ENCODE assay signal across 1 cellular context in the genomic region with DNA sequence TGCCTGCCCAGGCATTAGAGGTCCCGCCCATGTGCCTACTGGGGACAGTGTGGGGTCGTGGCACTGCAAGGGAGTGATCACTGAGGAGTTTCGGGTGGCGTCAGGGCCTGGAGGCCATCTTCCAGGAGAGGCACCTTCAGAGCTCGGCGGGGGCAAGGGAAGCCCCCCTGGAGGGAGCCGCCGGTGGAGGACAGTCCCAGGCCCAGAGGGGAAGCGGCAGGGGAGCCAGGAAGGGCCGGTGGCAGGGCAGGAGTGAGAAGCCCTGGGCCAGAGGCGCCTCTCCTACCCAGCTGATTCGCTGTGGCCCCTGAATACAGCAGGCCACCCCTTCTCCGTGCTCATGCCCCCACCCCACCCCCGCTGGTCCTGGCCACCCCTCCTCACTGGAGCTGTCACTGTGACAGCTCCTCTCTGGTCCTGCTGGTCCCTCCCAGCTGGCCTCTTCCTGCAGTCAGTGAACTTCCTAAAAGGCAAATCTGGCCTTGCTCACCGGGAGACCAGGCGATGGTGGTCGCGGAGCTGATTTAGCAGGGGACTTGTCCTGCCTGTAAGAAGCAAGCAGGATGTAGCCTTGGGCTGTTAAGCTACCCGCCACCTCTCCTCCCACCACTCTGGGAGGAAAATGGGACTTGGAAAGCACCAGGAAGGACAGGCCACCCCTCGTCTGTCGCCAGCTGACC.
TF ChIP-seq lines count a peak whose summit lies in the region.

No MANE protein-coding gene starts in this region.

TF ChIP-seq in H1, 55 proteins besides CTCF, POLR2A, EP300 and RAD21:
- TF ChIP-seq SIN3A (conservative IDR thresholded peaks at IDR 0.05 in 1 of 2, IDR thresholded peaks at IDR 0.05 in 1 of 2; ENCODE audit: low read depth in 1 of 2, low read length in 2 of 2), result 0 out of 4 replicates have a peak, but pooled peaks of 1 of the 2 experiments have one; percentile 2
- TF ChIP-seq, protein P1, sequence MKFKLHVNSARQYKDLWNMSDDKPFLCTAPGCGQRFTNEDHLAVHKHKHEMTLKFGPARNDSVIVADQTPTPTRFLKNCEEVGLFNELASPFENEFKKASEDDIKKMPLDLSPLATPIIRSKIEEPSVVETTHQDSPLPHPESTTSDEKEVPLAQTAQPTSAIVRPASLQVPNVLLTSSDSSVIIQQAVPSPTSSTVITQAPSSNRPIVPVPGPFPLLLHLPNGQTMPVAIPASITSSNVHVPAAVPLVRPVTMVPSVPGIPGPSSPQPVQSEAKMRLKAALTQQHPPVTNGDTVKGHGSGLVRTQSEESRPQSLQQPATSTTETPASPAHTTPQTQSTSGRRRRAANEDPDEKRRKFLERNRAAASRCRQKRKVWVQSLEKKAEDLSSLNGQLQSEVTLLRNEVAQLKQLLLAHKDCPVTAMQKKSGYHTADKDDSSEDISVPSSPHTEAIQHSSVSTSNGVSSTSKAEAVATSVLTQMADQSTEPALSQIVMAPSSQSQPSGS (IDR thresholded peaks at IDR 0.05; ENCODE audit: low read length), result no peak
- TF ChIP-seq RFX5 (IDR thresholded peaks at IDR 0.05; ENCODE audit: borderline replicate concordance, low read depth, low read length), result no peak
TF ChIP-seq in H1: peak in this region for 1.
